ENCODE assay signal across 1 cellular context in the genomic region with DNA sequence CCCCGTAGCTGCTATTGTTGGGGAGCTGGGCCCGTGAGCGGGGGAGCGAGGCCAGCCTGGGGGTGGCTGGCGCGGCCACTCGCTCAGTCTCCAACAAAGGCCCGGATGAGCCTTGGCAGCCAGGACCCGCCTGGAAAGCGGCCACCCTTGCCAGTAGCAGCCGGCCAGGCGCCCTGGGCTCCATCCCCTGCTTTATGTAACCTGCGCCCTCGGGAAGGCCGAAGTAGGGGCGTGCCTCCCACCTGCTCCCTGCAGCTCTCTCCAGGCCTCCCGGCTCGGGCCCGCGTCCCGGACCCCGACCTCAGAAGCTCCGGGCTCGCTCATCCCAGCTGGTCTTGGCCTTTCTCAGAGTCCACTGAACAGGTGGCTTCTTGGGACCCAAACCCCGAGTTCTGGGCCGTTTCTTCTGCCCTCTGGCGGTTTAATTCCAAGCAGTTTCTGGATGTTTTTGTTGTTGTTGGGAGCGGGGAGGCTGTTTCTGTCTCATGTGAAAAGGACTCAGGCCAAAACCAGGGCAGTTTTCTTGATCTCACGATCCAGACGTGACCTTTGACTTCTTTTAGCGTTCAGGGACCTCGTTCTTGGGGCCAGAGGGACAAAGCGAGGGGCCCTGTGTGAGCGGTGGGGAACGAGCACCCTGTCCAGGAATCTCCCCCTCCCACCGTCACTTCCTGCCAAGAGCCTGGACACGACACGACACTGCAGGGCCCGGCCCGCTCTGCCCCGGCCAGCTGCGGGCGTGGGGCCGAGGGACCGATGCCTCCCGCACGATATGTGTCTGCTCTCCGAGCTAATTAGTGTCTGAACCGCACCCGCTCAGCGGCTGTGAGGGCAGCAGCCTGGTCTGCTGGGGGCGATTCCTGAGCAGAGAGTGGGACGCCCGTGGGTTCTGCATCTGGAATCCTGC.
TF ChIP-seq lines count a peak whose summit lies in the region.

No MANE protein-coding gene starts in this region.

TF ChIP-seq in HCT116, 20 proteins besides CTCF, POLR2A, EP300 and RAD21:
- TF ChIP-seq EGR1 (IDR thresholded peaks at IDR 0.05; ENCODE audit: low read depth) (no peak), ZFX (IDR thresholded peaks at IDR 0.05) (0 out of 2 replicates have a peak, but pooled peaks have one; percentile 31), SP1 (IDR thresholded peaks at IDR 0.05; ENCODE audit: low read depth) (no peak), TCF7L2 (IDR thresholded peaks at IDR 0.05; ENCODE audit: borderline replicate concordance, extremely low read depth, insufficient read depth, insufficient read length) (no peak), CEBPB (IDR thresholded peaks at IDR 0.05; ENCODE audit: low read depth) (no peak), ELF1 (IDR thresholded peaks at IDR 0.05; ENCODE audit: borderline replicate concordance, low read depth) (no peak), FOSL1 (IDR thresholded peaks at IDR 0.05; ENCODE audit: low read depth) (no peak), SRF (IDR thresholded peaks at IDR 0.05; ENCODE audit: low read depth) (no peak), EZH2 (IDR thresholded peaks at IDR 0.05) (no peak), POLR2AphosphoS5 (IDR thresholded peaks at IDR 0.05; ENCODE audit: low read depth, low read length) (peak; percentile 22; the same call in 1 of the 2 replicates)
- TF ChIP-seq, protein P1, sequence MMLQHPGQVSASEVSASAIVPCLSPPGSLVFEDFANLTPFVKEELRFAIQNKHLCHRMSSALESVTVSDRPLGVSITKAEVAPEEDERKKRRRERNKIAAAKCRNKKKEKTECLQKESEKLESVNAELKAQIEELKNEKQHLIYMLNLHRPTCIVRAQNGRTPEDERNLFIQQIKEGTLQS (IDR thresholded peaks at IDR 0.05): no peak
